Comparison of ENCODE assay signal across 19 cellular contexts in genomic region chr7:121301441-121302213, GRCh38. TPM values are rescaled to one million over a fixed set of nuclear protein-coding genes. Genes with fewer than 3 reads are reported as not detected.
DNase-seq lines count a peak whose midpoint lies in the region; ATAC-seq and TF ChIP-seq lines count a peak whose summit lies in the region.
"Had no signal": no experiment of that assay in that cellular context is flagged by ENCODE, and none has a peak within 500 bp of the region (broad histone marks: within the 10 kb centered on the region; RNA-seq: fewer than 3 reads in every experiment).

No MANE protein-coding gene starts in this region.

- ATAC-seq in HCT116: peak; percentile 69
- ATAC-seq in HG02840 (IDR thresholded peaks at IDR 0.05; ENCODE audit: low FRiP score, unreplicated experiment): no peak
- ATAC-seq: sciatic nerve had no signal

- peak; percentile 44 for TF ChIP-seq POLR2A in HCT116 (IDR thresholded peaks at IDR 0.05; ENCODE audit: borderline replicate concordance, extremely low read depth, insufficient read depth, insufficient read length)
- TF ChIP-seq POLR2A in esophagus squamous epithelium (IDR thresholded peaks at IDR 0.05): no peak

- H3K36me3 ChIP-seq in HCT116 (ENCODE audit: control insufficient read depth in 1 of 2, insufficient read depth in 2 of 2, low read length in 2 of 2) (no peaks in the 10 kb centered on the region), OCI-LY7 (ENCODE audit: insufficient read depth, low read length) (no peaks in the 10 kb centered on the region), esophagus squamous epithelium (no peaks in the 10 kb centered on the region), trophoblast cell (ENCODE audit: control insufficient read depth in 1 of 2, insufficient read depth in 2 of 2, low read length in 2 of 2) (no peaks in the 10 kb centered on the region)
- H3K36me3 ChIP-seq: adrenal gland, ovary had no signal

- no peak overlapping the region for H4K91ac ChIP-seq in trophoblast cell (ENCODE audit: low read depth, low read length)

- no peak overlapping the region for H2BK120ac ChIP-seq in trophoblast cell (ENCODE audit: insufficient read depth, low read length, poor library complexity)

- intact Hi-C loops in HCT116 (cut with micrococcal nuclease) (no loop called here), OCI-LY7 (cut with micrococcal nuclease; ENCODE audit: unreplicated experiment) (no loop called here), esophagus squamous epithelium (cut with DNase I) (no loop called here)

- H4K8ac ChIP-seq in trophoblast cell (ENCODE audit: low read depth, low read length): no peak overlapping the region

- TF ChIP-seq RAD21 in HCT116 (IDR thresholded peaks at IDR 0.05; ENCODE audit: low read depth): no peak

- CTCF ChIA-PET in HCT116 (lab: Charles Lee) (no interaction called here), OCI-LY7 (lab: Charles Lee; ENCODE audit: unreplicated experiment) (no interaction called here)

- H2AFZ ChIP-seq in HCT116 (ENCODE audit: low read depth, low read length, poor library complexity, severe bottlenecking) (no peak overlapping the region), OCI-LY7 (ENCODE audit: low read length) (peak overlapping the region; percentile 25; the same call in 1 of the 2 replicates), trophoblast cell (ENCODE audit: insufficient read depth, low read length, poor library complexity) (no peak overlapping the region)

- H4K12ac ChIP-seq in trophoblast cell (ENCODE audit: low read depth, low read length): no peak overlapping the region

- POLR2A ChIA-PET in HCT116 (lab: Charles Lee): no interaction called here
- POLR2A ChIA-PET in OCI-LY7 (lab: Charles Lee): interaction anchor here (0.6 kb wide), 1 partner anchor 136 kb away, joined by 3 read pairs; no protein-coding TSS in a partner anchor

- BruUV-seq in HCT116 (replicated peaks; lab: Mats Ljungman, UMichigan): TSS peak; percentile 85
- BruUV-seq in OCI-LY7 (replicated peaks; lab: Mats Ljungman, UMichigan): no TSS peak

- no peaks in the 10 kb centered on the region for H3K79me2 ChIP-seq in HCT116 (ENCODE audit: insufficient read depth, low read length)
- no peaks in the 10 kb centered on the region for H3K79me2 ChIP-seq in OCI-LY7 (ENCODE audit: insufficient read depth, low read depth, low read length)
- no peaks in the 10 kb centered on the region for H3K79me2 ChIP-seq in trophoblast cell (ENCODE audit: control insufficient read depth, insufficient read depth, low read length, poor library complexity)

- TF ChIP-seq CTCF in HCT116 (IDR thresholded peaks at IDR 0.05 in 2 of 3, conservative IDR thresholded peaks at IDR 0.05 in 1 of 3; ENCODE audit: borderline replicate concordance in 1 of 3, insufficient read depth in 1 of 3, low read depth in 2 of 3, low read length in 2 of 3): no peak
- no peak for TF ChIP-seq CTCF in OCI-LY7 (conservative IDR thresholded peaks at IDR 0.05; ENCODE audit: low read length)
- no peak for TF ChIP-seq CTCF in esophagus squamous epithelium (IDR thresholded peaks at IDR 0.05)

- H3K18ac ChIP-seq in trophoblast cell (ENCODE audit: low read length): no peak overlapping the region

- peaks cover 78 to 100% of the 10 kb centered on the region in 2 experiments for H3K4me1 ChIP-seq in HCT116 (ENCODE audit: control insufficient read depth in 1 of 2, insufficient read depth in 2 of 2, low read length in 2 of 2)
- H3K4me1 ChIP-seq in OCI-LY7 (ENCODE audit: insufficient read depth, low read length, poor library complexity, severe bottlenecking): peaks cover 8% of the 10 kb centered on the region
- H3K4me1 ChIP-seq in esophagus squamous epithelium: peaks cover 0 to 26% (median 0%) of the 10 kb centered on the region in 3 donors
- no peaks in the 10 kb centered on the region for H3K4me1 ChIP-seq in trophoblast cell (ENCODE audit: control insufficient read depth in 1 of 2, insufficient read depth in 2 of 2, low read length in 2 of 2)
- H3K4me1 ChIP-seq: adrenal gland had no signal

- H3K9ac ChIP-seq in HCT116 (ENCODE audit: low read length) (peak overlapping the region; percentile 67), trophoblast cell (ENCODE audit: low read length) (no peak overlapping the region)

- no peak overlapping the region for H2BK5ac ChIP-seq in trophoblast cell (ENCODE audit: low read depth, low read length, poor library complexity)

- H3K4me3 ChIP-seq in HCT116 (replicated peaks in 1 of 2; ENCODE audit: low read depth in 1 of 2, low read length in 2 of 2) (peak overlapping the region in 1 of 2 experiments; percentile 35; a peak in 2 of 4 replicates), OCI-LY7 (ENCODE audit: low read depth, low read length, poor library complexity, severe bottlenecking) (no peak overlapping the region), esophagus squamous epithelium (no peak overlapping the region), trophoblast cell (ENCODE audit: low read depth, low read length) (no peak overlapping the region)
- H3K4me3 ChIP-seq: adrenal gland, ovary had no signal

- no peak overlapping the region for H2BK12ac ChIP-seq in trophoblast cell (ENCODE audit: low read length)

- H3K4me2 ChIP-seq in HCT116 (ENCODE audit: low read length) (peak overlapping the region; percentile 56), OCI-LY7 (ENCODE audit: low read length) (peak overlapping the region; percentile 5; the same call in 1 of the 2 replicates), trophoblast cell (ENCODE audit: low read length) (no peak overlapping the region)

- H3K27me3 ChIP-seq in HCT116 (ENCODE audit: insufficient read depth, low read length): no peaks in the 10 kb centered on the region
- H3K27me3 ChIP-seq in esophagus squamous epithelium: no peaks in the 10 kb centered on the region
- H3K27me3 ChIP-seq in trophoblast cell (ENCODE audit: insufficient read depth, low read length): no peaks in the 10 kb centered on the region
- H3K27me3 ChIP-seq: adrenal gland had no signal

- no peaks in the 10 kb centered on the region for H4K20me1 ChIP-seq in HCT116 (ENCODE audit: insufficient read depth)
- no peaks in the 10 kb centered on the region for H4K20me1 ChIP-seq in OCI-LY7 (ENCODE audit: insufficient read depth, low read length)

- DNase-seq in HCT116 (ENCODE audit: low read depth, low spot score): no peak
- DNase-seq in OCI-LY7 (ENCODE audit: low spot score): no peak
- no peak for DNase-seq in esophagus squamous epithelium (lab: John Stamatoyannopoulos, UW)
- peak; percentile 31 to 62 for DNase-seq in trophoblast cell
- no peak for DNase-seq in pons (ENCODE audit: low spot score)
- no peak for DNase-seq in activated CD8-positive, alpha-beta memory T cell treated with anti-CD3 and anti-CD28 coated beads for 24 hours
- DNase-seq: adrenal gland, endodermal cell, H9, left colon, NCI-H510A, ovary had no signal

- H3K9me2 ChIP-seq in HCT116 (ENCODE audit: insufficient read depth) (no peaks in the 10 kb centered on the region), OCI-LY7 (ENCODE audit: insufficient read depth, low read length) (no peaks in the 10 kb centered on the region)

- no peaks in the 10 kb centered on the region for H3K79me1 ChIP-seq in trophoblast cell (ENCODE audit: low read length)

- H3K27ac ChIP-seq in HCT116 (ENCODE audit: low read depth, low read length) (peak overlapping the region; percentile 96), OCI-LY7 (ENCODE audit: low read depth, low read length, poor library complexity, severe bottlenecking) (no peak overlapping the region), esophagus squamous epithelium (peak overlapping the region in 3 of 4 donors; percentile 17 to 45 (median 39)), trophoblast cell (ENCODE audit: low read depth, low read length) (no peak overlapping the region)
- H3K27ac ChIP-seq: adrenal gland, ovary had no signal

- H3K4ac ChIP-seq in trophoblast cell (ENCODE audit: low read depth, low read length): no peak overlapping the region

- WGBS in esophagus squamous epithelium, 2 donors: 51% methylated on average over 9 of the region's 9 CpGs
- no CpG with 5 or more reads among the region's 9 CpGs for WGBS in trophoblast cell (ENCODE audit: extremely low coverage, insufficient coverage, insufficient read length)

- no peak overlapping the region for H3K14ac ChIP-seq in trophoblast cell (ENCODE audit: low read length)

- no peak overlapping the region for H2AK5ac ChIP-seq in trophoblast cell (ENCODE audit: low read length)

- no peaks in the 10 kb centered on the region for H3K9me3 ChIP-seq in HCT116 (ENCODE audit: control insufficient read depth in 1 of 2, insufficient read depth in 1 of 2, low read depth in 1 of 2, low read length in 2 of 2)
- H3K9me3 ChIP-seq in OCI-LY7 (ENCODE audit: low read length): no peaks in the 10 kb centered on the region
- no peaks in the 10 kb centered on the region for H3K9me3 ChIP-seq in esophagus squamous epithelium
- H3K9me3 ChIP-seq in trophoblast cell (ENCODE audit: insufficient read depth, low read depth, low read length): no peaks in the 10 kb centered on the region
- H3K9me3 ChIP-seq: adrenal gland, ovary had no signal

- RAD21 ChIA-PET in HCT116 (lab: Charles Lee; ENCODE audit: low non-redundant PET in 1 of 2, low total read pairs in 2 of 2, uncharacterized antibody in 2 of 2, unreplicated experiment in 2 of 2): no interaction called here

- H3K23ac ChIP-seq in trophoblast cell (ENCODE audit: low read length): no peak overlapping the region

TF ChIP-seq in HCT116, 20 proteins besides CTCF, POLR2A, EP300 and RAD21:
- TF ChIP-seq TCF7L2 (IDR thresholded peaks at IDR 0.05; ENCODE audit: borderline replicate concordance, extremely low read depth, insufficient read depth, insufficient read length) (peak; percentile 16), ELF1 (IDR thresholded peaks at IDR 0.05; ENCODE audit: borderline replicate concordance, low read depth) (no peak), MAX (IDR thresholded peaks at IDR 0.05) (peak; percentile 61)
TF ChIP-seq in HCT116: peak in this region for 2.

RNA-seq across cellular contexts. Expression of gene WNT16, which starts 27.2 kb away (rescaled TPM):
- 152 TPM for total RNA-seq in HCT116 (2021; ENCODE audit: unreplicated experiment)
- 89.8 and 100 TPM in 2 replicates for polyA plus RNA-seq in HCT116 (2012)
- total RNA-seq in OCI-LY7 (2014; rRNA removed; shearing (Covaris generic)): not detected in 2 replicates
- total RNA-seq in OCI-LY7 (2022): not detected in 2 replicates
- total RNA-seq in esophagus squamous epithelium: under 1 TPM in 3 of 4 donors, not detected in 1; 0.18 to 0.29 (median 0.19) TPM
- polyA plus RNA-seq in trophoblast cell (2013): 0.03 TPM in 1 of 2 replicates, not detected in the other
- total RNA-seq: activated T-helper 17 cell treated with anti-CD3 and anti-CD28 coated beads, Interleukin-2, amount 50 U/mL, for 72 hours; chondrocyte; H9; HT-29; left colon; MCF 10A; sciatic nerve; SK-MEL-5 had no signal

Comparison
In these comparisons a context has a peak if more than half of its experiments do, and no peak if none do; other contexts are left out.
1. DNase-seq: peak in trophoblast cell (2 of 2); none in HCT116 (single experiment), OCI-LY7 (single experiment), esophagus squamous epithelium (single experiment), pons (single experiment) and activated CD8-positive, alpha-beta memory T cell treated with anti-CD3 and anti-CD28 coated beads for 24 hours (single experiment).
2. H3K27ac ChIP-seq: peak in HCT116 (single experiment) and esophagus squamous epithelium (3 of 4); none in OCI-LY7 (single experiment) and trophoblast cell (single experiment).
3. RNA of gene WNT16, which starts 27.2 kb away (total RNA-seq): 152 TPM in HCT116 (single experiment); 0.18 to 0.29 TPM in esophagus squamous epithelium and not detected in OCI-LY7; every median in the first group is over 100 times any median in the second.